In genomic region chr2:236994361-236994760, GRCh38 we compare ENCODE assay signal across 14 cellular contexts.
DNase-seq lines count a peak whose midpoint lies in the region; ATAC-seq, FAIRE-seq and TF ChIP-seq lines count a peak whose summit lies in the region.
"Had no signal": no experiment of that assay in that cellular context is flagged by ENCODE, and none has a peak within 500 bp of the region (broad histone marks: within the 10 kb centered on the region; RNA-seq: fewer than 3 reads in every experiment).

No MANE protein-coding gene starts in this region.

- H3K79me2 ChIP-seq in H1 (ENCODE audit: control insufficient read depth in 1 of 2, insufficient read depth in 2 of 2, low read length in 2 of 2): no peaks in the 10 kb centered on the region

- POLR2A ChIA-PET in H1 (lab: Charles Lee; ENCODE audit: partially characterized antibody): no interaction called here

- H3K4me1 Mint-ChIP-seq in mesothelial cell of epicardium: peaks cover 47% of the 10 kb centered on the region
- H3K4me1 Mint-ChIP-seq: B cell; CD4-positive, alpha-beta memory T cell had no signal

- no peak for TF ChIP-seq RAD21 in H1 (IDR thresholded peaks at IDR 0.05 in 1 of 2, conservative IDR thresholded peaks at IDR 0.05 in 1 of 2; ENCODE audit: low read depth in 2 of 2, low read length in 2 of 2)

- no peak overlapping the region for H2BK15ac ChIP-seq in H1 (ENCODE audit: low read length)

- no peaks in the 10 kb centered on the region for H3K27me3 Mint-ChIP-seq in mesothelial cell of epicardium (ENCODE audit: low read depth)

- H3K36me3 Mint-ChIP-seq in mesothelial cell of epicardium: no peaks in the 10 kb centered on the region
- H3K36me3 Mint-ChIP-seq: CD14-positive monocyte; CD4-positive, alpha-beta memory T cell had no signal

- FAIRE-seq in H1 (lab: Jason Lieb, UNC): no peak

- WGBS in H1 (ENCODE audit: extremely low coverage in 1 of 2, insufficient coverage in 1 of 2, insufficient read length in 1 of 2, insufficient replicate concordance in 2 of 2, low coverage in 1 of 2, low lambda C conversion rate in 2 of 2, missing lambda C conversion rate in 1 of 2), 2 experiments: 91% methylated on average over 9 of the region's 9 CpGs; no CpG with 5 or more reads in 1 of the 2 experiments
- WGBS in heart right ventricle, 2 donors: 63 to 76% methylated on average over 9 of the region's 9 CpGs

- no peak overlapping the region for H4K91ac ChIP-seq in H1 (replicated peaks; ENCODE audit: insufficient read length, low read length)

- TF ChIP-seq EP300 in H1 (IDR thresholded peaks at IDR 0.05; ENCODE audit: borderline replicate concordance in 1 of 2, low read depth in 2 of 2, low read length in 2 of 2): no peak

- TF ChIP-seq POLR2A in H1 (IDR thresholded peaks at IDR 0.05; ENCODE audit: control extremely low read depth in 1 of 2, low read depth in 2 of 2, low read length in 2 of 2): no peak

- CTCF ChIA-PET in H1 (lab: Charles Lee; ENCODE audit: partially characterized antibody): interaction anchor here (1.1 kb wide), 1 partner anchor 316 kb away, joined by 3 read pairs; no protein-coding TSS in a partner anchor

- no peak overlapping the region for H2BK20ac ChIP-seq in H1 (ENCODE audit: low read length)

- intact Hi-C loops in heart right ventricle (cut with DNase I): no loop called here

- H2BK120ac ChIP-seq in H1 (replicated peaks; ENCODE audit: low read depth, low read length): peak overlapping the region; percentile 41

- H3K23ac ChIP-seq in H1 (ENCODE audit: insufficient read length): no peak overlapping the region

- H3K4me1 ChIP-seq in BLaER1 treated with 17β-estradiol and CSF1 and Interleukin-3, amounts not matched to agents 10 nM and 100 nM: peaks cover 8 to 60% (median 33%) of the 10 kb centered on the region in 10 experiments
- peaks cover 3 to 11% (median 4%) of the 10 kb centered on the region in 4 experiments; a peak in 5 of 7 replicates for H3K4me1 ChIP-seq in H1 (replicated peaks in 1 of 4; ENCODE audit: control insufficient read depth in 3 of 4, insufficient read depth in 4 of 4, low read length in 3 of 4)
- peaks cover 0 to 3% (median 0%) of the 10 kb centered on the region in 9 donors for H3K4me1 ChIP-seq in heart right ventricle

- H3K4me2 ChIP-seq in BLaER1 treated with 17β-estradiol and CSF1 and Interleukin-3, amounts not matched to agents 10 nM and 100 nM: peak overlapping the region in 9 of 11 experiments; percentile 25 to 76 (median 61); a peak in 17 of 22 replicates
- no peak overlapping the region for H3K4me2 ChIP-seq in H1 (ENCODE audit: insufficient read depth in 1 of 2, low read depth in 2 of 2, low read length in 2 of 2)

- no peaks in the 10 kb centered on the region for H3K79me1 ChIP-seq in H1 (ENCODE audit: low read depth, low read length)

- no peak overlapping the region for H3K56ac ChIP-seq in H1 (replicated peaks; ENCODE audit: insufficient read length, low read depth, low read length)

- TF ChIP-seq CTCF in H1 (IDR thresholded peaks at IDR 0.05; ENCODE audit: control extremely low read depth in 1 of 3, insufficient read depth in 1 of 3, low read depth in 1 of 3, low read length in 3 of 3): no peak
- TF ChIP-seq CTCF in mesothelial cell of epicardium (IDR thresholded peaks at IDR 0.05; ENCODE audit: unreplicated experiment): no peak
- no peak for TF ChIP-seq CTCF in heart right ventricle (IDR thresholded peaks at IDR 0.05)

- no peak overlapping the region for H3K14ac ChIP-seq in H1 (ENCODE audit: insufficient read length)

- H2AK5ac ChIP-seq in H1 (ENCODE audit: low read depth, low read length): no peak overlapping the region

- no peak overlapping the region for H3K4ac ChIP-seq in H1 (replicated peaks; ENCODE audit: insufficient read length, low read depth, low read length)

- no peak overlapping the region for H2BK5ac ChIP-seq in H1 (ENCODE audit: low read depth, low read length)

- H3K4me3 ChIP-seq in BLaER1 treated with 17β-estradiol and CSF1 and Interleukin-3, amounts not matched to agents 10 nM and 100 nM: no peak overlapping the region
- H3K4me3 ChIP-seq in H1 (ENCODE audit: extremely low read depth in 1 of 4, insufficient read depth in 2 of 4, low read depth in 3 of 4, low read length in 4 of 4) (no peak overlapping the region), heart right ventricle (no peak overlapping the region)

- peak overlapping the region; percentile 13 for H3K27ac Mint-ChIP-seq in mesothelial cell of epicardium
- H3K27ac Mint-ChIP-seq: B cell; CD14-positive monocyte; CD4-positive, alpha-beta memory T cell; H9 had no signal

- H4K5ac ChIP-seq in H1 (ENCODE audit: insufficient read length, low read depth, low read length): no peak overlapping the region

- 0 out of 2 replicates have a peak overlapping the region, but pooled peaks have one; percentile 69 for H2BK12ac ChIP-seq in H1 (ENCODE audit: low read depth, low read length)

- H3K27me3 ChIP-seq in BLaER1 treated with 17β-estradiol and CSF1 and Interleukin-3, amounts not matched to agents 10 nM and 100 nM: no peaks in the 10 kb centered on the region
- no peaks in the 10 kb centered on the region for H3K27me3 ChIP-seq in H1 (replicated peaks in 1 of 4; ENCODE audit: control insufficient read depth in 3 of 4, extremely low read depth in 1 of 4, insufficient read depth in 3 of 4, low read length in 3 of 4)
- H3K27me3 ChIP-seq in heart right ventricle: peaks cover 0 to 30% (median 7%) of the 10 kb centered on the region in 7 donors

- no peaks in the 10 kb centered on the region for H4K20me1 ChIP-seq in BLaER1 treated with 17β-estradiol and CSF1 and Interleukin-3, amounts not matched to agents 10 nM and 100 nM
- H4K20me1 ChIP-seq in H1 (replicated peaks in 1 of 2; ENCODE audit: control insufficient read depth in 1 of 2, insufficient read depth in 2 of 2, low read length in 2 of 2): no peaks in the 10 kb centered on the region

- H3K9me3 ChIP-seq in BLaER1 treated with 17β-estradiol and CSF1 and Interleukin-3, amounts not matched to agents 10 nM and 100 nM (replicated peaks in 1 of 11): peaks cover 15 to 31% (median 23%) of the 10 kb centered on the region in 11 experiments
- H3K9me3 ChIP-seq in H1 (ENCODE audit: insufficient read depth in 2 of 2, low read depth in 1 of 2, low read length in 1 of 2) (peaks cover 0 to under 1% of the 10 kb centered on the region in 2 experiments; a peak in 1 of 4 replicates), heart right ventricle (no peaks in the 10 kb centered on the region)

- H2AFZ ChIP-seq in H1 (ENCODE audit: low read length): no peak overlapping the region

- ATAC-seq in heart right ventricle (no peak), GM18520 (IDR thresholded peaks at IDR 0.05; ENCODE audit: unreplicated experiment) (no peak), HG02610 (IDR thresholded peaks at IDR 0.05; ENCODE audit: unreplicated experiment) (no peak)

- H4K8ac ChIP-seq in H1 (ENCODE audit: extremely low read depth, insufficient read depth, low read length): no peak overlapping the region

- H3K9ac ChIP-seq in BLaER1 treated with 17β-estradiol and CSF1 and Interleukin-3, amounts not matched to agents 10 nM and 100 nM: no peak overlapping the region
- no peak overlapping the region for H3K9ac ChIP-seq in H1 (replicated peaks in 1 of 4; ENCODE audit: extremely low read depth in 1 of 4, low read depth in 3 of 4, low read length in 3 of 4)

- H3K27ac ChIP-seq in BLaER1 treated with 17β-estradiol and CSF1 and Interleukin-3, amounts not matched to agents 10 nM and 100 nM: no peak overlapping the region
- H3K27ac ChIP-seq in H1 (ENCODE audit: low read depth, low read length): no peak overlapping the region
- H3K27ac ChIP-seq in heart right ventricle: no peak overlapping the region

- peaks cover 4% of the 10 kb centered on the region; the same call in 1 of the 2 replicates for H3K23me2 ChIP-seq in H1 (ENCODE audit: low read depth, low read length)

- DNase-seq in H1 (ENCODE audit: low read depth in 1 of 2, low spot score in 2 of 2) (no peak), mesothelial cell of epicardium (ENCODE audit: low spot score in 2 of 2, unreplicated experiment in 2 of 2) (no peak), heart right ventricle (no peak)
- DNase-seq: CD4-positive, alpha-beta memory T cell; DMS153; DMS79; GDM1; GOT3; H9 had no signal

- no peak overlapping the region for H3K4me3 Mint-ChIP-seq in mesothelial cell of epicardium
- H3K4me3 Mint-ChIP-seq: B cell; CD14-positive monocyte; CD4-positive, alpha-beta memory T cell; H9 had no signal

- H3K9me3 Mint-ChIP-seq in mesothelial cell of epicardium: peaks cover 3% of the 10 kb centered on the region
- H3K9me3 Mint-ChIP-seq: CD4-positive, alpha-beta memory T cell had no signal

- no peaks in the 10 kb centered on the region for H3K36me3 ChIP-seq in BLaER1 treated with 17β-estradiol and CSF1 and Interleukin-3, amounts not matched to agents 10 nM and 100 nM
- H3K36me3 ChIP-seq in H1 (ENCODE audit: control insufficient read depth in 2 of 4, insufficient read depth in 4 of 4, low read length in 3 of 4): no peaks in the 10 kb centered on the region
- H3K36me3 ChIP-seq in heart right ventricle: no peaks in the 10 kb centered on the region

- H3K18ac ChIP-seq in H1 (ENCODE audit: extremely low read depth, low read length): no peak overlapping the region

TF ChIP-seq in H1, 55 proteins besides CTCF, POLR2A, EP300 and RAD21:
- TF ChIP-seq POLR2AphosphoS5 (IDR thresholded peaks at IDR 0.05; ENCODE audit: low read depth, low read length) (no peak), CBX8 (IDR thresholded peaks at IDR 0.05; ENCODE audit: borderline replicate concordance, low read depth, low read length) (no peak), CTBP2 (IDR thresholded peaks at IDR 0.05; ENCODE audit: borderline replicate concordance, insufficient read depth, insufficient read length, low read length) (no peak), PHF8 (conservative IDR thresholded peaks at IDR 0.05; ENCODE audit: low read depth, low read length) (no peak), BACH1 (IDR thresholded peaks at IDR 0.05; ENCODE audit: low read length) (no peak), EGR1 (IDR thresholded peaks at IDR 0.05; ENCODE audit: borderline replicate concordance, low read depth, low read length) (no peak), BRCA1 (IDR thresholded peaks at IDR 0.05; ENCODE audit: low read depth, low read length) (no peak), RXRA (IDR thresholded peaks at IDR 0.05; ENCODE audit: insufficient read depth, low read depth, low read length) (no peak), BCL11A (IDR thresholded peaks at IDR 0.05; ENCODE audit: low read depth in 2 of 2, low read length in 2 of 2) (no peak), HDAC6 (IDR thresholded peaks at IDR 0.05; ENCODE audit: low read depth, low read length) (no peak)
TF ChIP-seq in H1: peak in this region for 0.

Comparison
In these comparisons a context has a peak if more than half of its experiments do, and no peak if none do; other contexts are left out.
1. H3K4me2 ChIP-seq: peak in BLaER1 treated with 17β-estradiol and CSF1 and Interleukin-3, amounts not matched to agents 10 nM and 100 nM (9 of 11); none in H1 (0 of 2).